In genomic region chr9:108356806-108357205, GRCh38 we compare ENCODE assay signal across 22 cellular contexts.
"Had no signal": no experiment of that assay in that cellular context is flagged by ENCODE, and none has a peak within 500 bp of the region (broad histone marks: within the 10 kb centered on the region; RNA-seq: fewer than 3 reads in every experiment).

No MANE protein-coding gene starts in this region.

- H3K4me2 ChIP-seq: smooth muscle cell had no signal

- H3K4me3 ChIP-seq: colonic mucosa, esophagus squamous epithelium, left lung, prostate gland, right atrium auricular region, smooth muscle cell, suprapubic skin, transverse colon had no signal

- ATAC-seq: left cardiac atrium; left lung; naive thymus-derived CD4-positive, alpha-beta T cell; sciatic nerve; stimulated activated naive CD8-positive, alpha-beta T cell treated with anti-CD3 and anti-CD28 coated beads, Interleukin-15, amount 100 ng/mL, for 72 hours had no signal

- H3K27me3 ChIP-seq: colonic mucosa, esophagus squamous epithelium, left lung, right atrium auricular region, suprapubic skin, transverse colon had no signal

- H3K4me1 ChIP-seq: colonic mucosa, left lung, prostate gland, right atrium auricular region, transverse colon had no signal

- H3K27ac ChIP-seq: colonic mucosa, esophagus squamous epithelium, left lung, prostate gland, right atrium auricular region, suprapubic skin, transverse colon had no signal

- H3K9me3 ChIP-seq: colonic mucosa, esophagus squamous epithelium, left lung, prostate gland, right atrium auricular region, suprapubic skin, transverse colon had no signal

- H3K36me3 ChIP-seq: colonic mucosa, esophagus squamous epithelium, left lung, prostate gland, right atrium auricular region, suprapubic skin, transverse colon had no signal

- DNase-seq: colonic mucosa; effector memory CD4-positive, alpha-beta T cell; esophagus squamous epithelium; head of caudate nucleus; left cardiac atrium; left lung; mesendoderm; midbrain; naive thymus-derived CD4-positive, alpha-beta T cell; nucleus accumbens; stimulated activated CD4-positive, alpha-beta T cell treated with anti-CD3 and anti-CD28 coated beads, Interleukin-12 subunit alpha, Interleukin-12 subunit beta, amount 100 ng/mL, for 4 hours; stimulated activated CD4-positive, alpha-beta T cell treated with anti-CD3 and anti-CD28 coated beads, Interleukin-1b, Interleukin-23, amount 100 ng/mL, for 48 hours; stimulated activated CD4-positive, alpha-beta T cell treated with anti-CD3 and anti-CD28 coated beads, Interleukin-4, amount 100 ng/mL, for 1 hour; stimulated activated CD8-positive, alpha-beta memory T cell treated with anti-CD3 and anti-CD28 coated beads, Interleukin-4, amount 100 ng/mL, for 48 hours; stimulated activated naive CD4-positive, alpha-beta T cell; stimulated activated naive CD8-positive, alpha-beta T cell treated with anti-CD3 and anti-CD28 coated beads, Interleukin-15, amount 100 ng/mL, for 72 hours; transverse colon had no signal
